In the genomic region with DNA sequence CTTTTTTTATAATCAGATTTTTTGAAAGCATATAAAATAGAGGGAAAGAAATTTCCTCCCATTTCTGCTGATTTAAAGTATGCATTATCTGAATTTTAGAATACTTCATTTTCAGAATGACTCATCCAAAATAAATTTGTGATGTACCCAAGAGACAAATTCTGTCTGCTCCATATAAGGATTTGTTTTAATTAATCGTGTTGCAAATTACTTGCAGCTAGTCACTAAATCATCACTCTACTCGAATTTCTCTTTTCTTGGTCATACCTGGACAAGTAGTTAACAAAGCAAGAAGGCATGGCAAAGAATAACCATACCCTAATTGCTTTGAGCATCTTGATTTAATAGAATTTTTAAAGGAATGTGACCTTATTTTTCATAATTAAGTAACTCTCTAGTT, we compare ENCODE assay signal across 1 cellular context.
TF ChIP-seq lines count a peak whose summit lies in the region.

No MANE protein-coding gene starts in this region.

TF ChIP-seq in GM23338, 12 proteins besides CTCF, POLR2A, EP300 and RAD21:
- no peak for TF ChIP-seq ZNF462 (CRISPR knock-in tag; IDR thresholded peaks at IDR 0.05)
